Comparison of ENCODE assay signal across 14 cellular contexts in the genomic region with DNA sequence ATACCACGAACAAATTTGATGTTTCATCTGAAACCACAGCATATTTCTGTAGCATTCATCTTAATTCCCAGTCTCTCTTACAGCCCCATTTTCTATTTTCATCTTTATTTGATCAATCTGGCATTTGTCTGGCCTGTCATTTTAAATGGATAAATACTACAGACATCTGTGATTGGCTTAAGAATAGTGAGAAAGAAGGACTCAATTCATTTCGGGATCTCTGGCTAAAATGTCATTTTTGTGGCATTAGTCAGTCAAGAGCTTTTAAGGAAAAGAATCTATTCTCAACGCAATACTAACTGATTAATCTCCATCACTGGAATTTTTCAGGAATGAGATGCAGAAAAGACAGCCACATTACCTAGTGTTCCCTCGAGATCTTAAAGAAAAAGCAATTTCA.
A peak's percentile ranks its signal among the peaks of the same experiment; 100 is the strongest.
DNase-seq lines count a peak whose midpoint lies in the region; ATAC-seq and TF ChIP-seq lines count a peak whose summit lies in the region.
"Had no signal": no experiment of that assay in that cellular context is flagged by ENCODE, and none has a peak within 500 bp of the region (broad histone marks: within the 10 kb centered on the region; RNA-seq: fewer than 3 reads in every experiment).

No MANE protein-coding gene starts in this region.

- no peak for ATAC-seq in GM19328 (IDR thresholded peaks at IDR 0.05; ENCODE audit: unreplicated experiment)
- ATAC-seq: lower lobe of right lung had no signal

- peak; percentile 33 for DNase-seq in AG20443 (ENCODE audit: low spot score)
- peak; percentile 91 for DNase-seq in RPMI7951 (ENCODE audit: low read depth)
- peak; percentile 51 for DNase-seq in epithelial cell of proximal tubule (ENCODE audit: low read depth)
- peak; percentile 47 for DNase-seq in non-pigmented ciliary epithelial cell (ENCODE audit: low read depth)
- DNase-seq in anterior cingulate cortex (lab: John Stamatoyannopoulos, UW): no peak
- no peak for DNase-seq in posterior vena cava (ENCODE audit: low spot score)
- DNase-seq in activated CD4-positive, alpha-beta T cell treated with anti-CD3 and anti-CD28 coated beads for 48 hours: no peak
- DNase-seq: CD4-positive, alpha-beta memory T cell; dorsolateral prefrontal cortex; lower lobe of right lung; MV-4-11; Peyer's patch; T1000 had no signal

- no peak overlapping the region for H3K4me3 ChIP-seq in epithelial cell of proximal tubule (ENCODE audit: low read depth, low read length)
- H3K4me3 ChIP-seq: dorsolateral prefrontal cortex, lower lobe of right lung, Peyer's patch had no signal

- intact Hi-C loops in posterior vena cava (cut with DNase I): no loop called here

- TF ChIP-seq CTCF in epithelial cell of proximal tubule (conservative IDR thresholded peaks at IDR 0.05; ENCODE audit: low read depth, low read length): no peak

Comparison
In these comparisons a context has a peak if more than half of its experiments do, and no peak if none do; other contexts are left out.
1. DNase-seq: peak in AG20443 (single experiment), RPMI7951 (single experiment), epithelial cell of proximal tubule (single experiment) and non-pigmented ciliary epithelial cell (single experiment); none in anterior cingulate cortex (0 of 58), posterior vena cava (single experiment) and activated CD4-positive, alpha-beta T cell treated with anti-CD3 and anti-CD28 coated beads for 48 hours (single experiment).